In genomic region chr11:30465623-30466022, GRCh38 we compare ENCODE assay signal across 29 cellular contexts.
"Had no signal": no experiment of that assay in that cellular context is flagged by ENCODE, and none has a peak within 500 bp of the region (broad histone marks: within the 10 kb centered on the region; RNA-seq: fewer than 3 reads in every experiment).

No MANE protein-coding gene starts in this region.

- H3K36me3 ChIP-seq: MG63, SJSA1 had no signal

- H3K9me3 ChIP-seq: MG63, SJSA1, SK-N-SH had no signal

- H3K4me1 ChIP-seq: SJSA1 had no signal

- H3K27ac Mint-ChIP-seq: activated CD4-positive, alpha-beta T cell treated with anti-CD3 and anti-CD28 coated beads, Interleukin-2, amount 10 ng/mL, durations not matched to agents 24 days and 14 days; activated CD8-positive, alpha-beta T cell treated with anti-CD3 and anti-CD28 coated beads for 36 hours; activated naive CD8-positive, alpha-beta T cell treated with anti-CD3 and anti-CD28 coated beads for 36 hours; activated T-cell treated with anti-CD3 and anti-CD28 coated beads, Interleukin-2, amount 50 U/mL, for 72 hours; activated T-helper 17 cell treated with anti-CD3 and anti-CD28 coated beads, Interleukin-2, amount 50 U/mL, for 72 hours; T-helper 1 cell treated with Interleukin-12 subunit alpha and Interleukin-12 subunit beta and Interleukin-4 antibody, amounts not matched to agents 30 μg/mL and 1 μg/mL, for 36 hours; T-helper 2 cell treated with Interferon-gamma antibody and Interleukin-4, amounts not matched to agents 5 μg/mL and 100 μg/mL, for 36 hours had no signal

- DNase-seq: activated CD4-positive, alpha-beta T cell treated with anti-CD3 and anti-CD28 coated beads, Interleukin-2, amount 10 ng/mL, durations not matched to agents 24 days and 14 days; activated CD4-positive, alpha-beta T cell treated with anti-CD3 and anti-CD28 coated beads, Interleukin-2, amount 50 U/mL, for 4 hours; activated CD8-positive, alpha-beta T cell treated with anti-CD3 and anti-CD28 coated beads for 36 hours; activated effector memory CD4-positive, alpha-beta T cell treated with anti-CD3 and anti-CD28 coated beads, Interleukin-2, amount 50 U/mL, for 16 hours; activated naive CD4-positive, alpha-beta T cell; activated naive CD4-positive, alpha-beta T cell treated with anti-CD3 and anti-CD28 coated beads, Interleukin-2, amount 50 U/mL, for 16 hours; activated naive CD8-positive, alpha-beta T cell treated with anti-CD3 and anti-CD28 coated beads for 36 hours; activated T-cell treated with anti-CD3 and anti-CD28 coated beads, Interleukin-2, amount 50 U/mL, for 1 hour; activated T-cell treated with anti-CD3 and anti-CD28 coated beads, Interleukin-2, amount 50 U/mL, for 72 hours; amniotic stem cell; central memory CD4-positive, alpha-beta T cell; Kasumi-1; MG63; NCI-H1048; NCI-H1105 treated with DMSO at 0.1 percent for 48 hours; NCI-H1436; NCI-H1694; NCI-H1930; NCI-H2081 treated with DMSO at 0.1 percent for 48 hours; NCI-H345; NCI-H524 treated with DMSO at 0.1 percent for 48 hours; NK-92 treated with Interleukin-12 subunit alpha and Interleukin-12 subunit beta, amount 100 ng/mL, for 24 hours; SHP77 treated with DMSO at 0.1 percent for 48 hours; SK-N-SH had no signal

- H3K9me3 Mint-ChIP-seq: activated CD4-positive, alpha-beta T cell treated with anti-CD3 and anti-CD28 coated beads, Interleukin-2, amount 10 ng/mL, durations not matched to agents 24 days and 14 days; activated CD8-positive, alpha-beta T cell treated with anti-CD3 and anti-CD28 coated beads for 36 hours; activated naive CD8-positive, alpha-beta T cell treated with anti-CD3 and anti-CD28 coated beads for 36 hours; activated T-cell treated with anti-CD3 and anti-CD28 coated beads, Interleukin-2, amount 50 U/mL, for 72 hours; activated T-helper 17 cell treated with anti-CD3 and anti-CD28 coated beads, Interleukin-2, amount 50 U/mL, for 72 hours; brain; T-helper 1 cell treated with Interleukin-12 subunit alpha and Interleukin-12 subunit beta and Interleukin-4 antibody, amounts not matched to agents 30 μg/mL and 1 μg/mL, for 36 hours; T-helper 2 cell treated with Interferon-gamma antibody and Interleukin-4, amounts not matched to agents 5 μg/mL and 100 μg/mL, for 36 hours had no signal

- H3K27me3 Mint-ChIP-seq: activated CD8-positive, alpha-beta T cell treated with anti-CD3 and anti-CD28 coated beads for 36 hours; activated naive CD8-positive, alpha-beta T cell treated with anti-CD3 and anti-CD28 coated beads for 36 hours; brain had no signal

- H3K36me3 Mint-ChIP-seq: activated naive CD8-positive, alpha-beta T cell treated with anti-CD3 and anti-CD28 coated beads for 36 hours had no signal

- H3K4me3 ChIP-seq: MG63, SJSA1 had no signal

- H3K27me3 ChIP-seq: MG63, SJSA1 had no signal

- H3K4me3 Mint-ChIP-seq: activated CD4-positive, alpha-beta T cell treated with anti-CD3 and anti-CD28 coated beads, Interleukin-2, amount 10 ng/mL, durations not matched to agents 24 days and 14 days; activated CD8-positive, alpha-beta T cell treated with anti-CD3 and anti-CD28 coated beads for 36 hours; activated naive CD8-positive, alpha-beta T cell treated with anti-CD3 and anti-CD28 coated beads for 36 hours; activated T-cell treated with anti-CD3 and anti-CD28 coated beads, Interleukin-2, amount 50 U/mL, for 72 hours; activated T-helper 17 cell treated with anti-CD3 and anti-CD28 coated beads, Interleukin-2, amount 50 U/mL, for 72 hours; brain; T-helper 1 cell treated with Interleukin-12 subunit alpha and Interleukin-12 subunit beta and Interleukin-4 antibody, amounts not matched to agents 30 μg/mL and 1 μg/mL, for 36 hours; T-helper 2 cell treated with Interferon-gamma antibody and Interleukin-4, amounts not matched to agents 5 μg/mL and 100 μg/mL, for 36 hours had no signal

- ATAC-seq: activated CD8-positive, alpha-beta T cell treated with anti-CD3 and anti-CD28 coated beads for 36 hours; activated T-cell treated with anti-CD3 and anti-CD28 coated beads, Interleukin-2, amount 50 U/mL, for 72 hours; activated T-helper 17 cell treated with anti-CD3 and anti-CD28 coated beads, Interleukin-2, amount 50 U/mL, for 72 hours had no signal

- H3K27ac ChIP-seq: SJSA1 had no signal

- H3K4me1 Mint-ChIP-seq: activated naive CD8-positive, alpha-beta T cell treated with anti-CD3 and anti-CD28 coated beads for 36 hours; activated T-helper 17 cell treated with anti-CD3 and anti-CD28 coated beads, Interleukin-2, amount 50 U/mL, for 72 hours had no signal
